Comparison of ENCODE assay signal across 14 cellular contexts in genomic region chr2:19819097-19820065, GRCh38.
DNase-seq lines count a peak whose midpoint lies in the region; ATAC-seq, FAIRE-seq and TF ChIP-seq lines count a peak whose summit lies in the region.
"Had no signal": no experiment of that assay in that cellular context is flagged by ENCODE, and none has a peak within 500 bp of the region (broad histone marks: within the 10 kb centered on the region; RNA-seq: fewer than 3 reads in every experiment).

No MANE protein-coding gene starts in this region.

- TF ChIP-seq POLR2A in GM12892 (IDR thresholded peaks at IDR 0.05; ENCODE audit: low read depth, low read length), result no peak

- H3K27me3 ChIP-seq in lung (ENCODE audit: control insufficient read depth, insufficient read depth), result no peaks in the 10 kb centered on the region

- no peaks in the 10 kb centered on the region for H3K36me3 ChIP-seq in lung (ENCODE audit: control insufficient read depth in 2 of 2, insufficient read depth in 2 of 2, low read length in 2 of 2)

- DNase-seq in COLO829 (ENCODE audit: low spot score), result peak; percentile 19
- peak; percentile 8 for DNase-seq in NCI-H460 (ENCODE audit: extremely low read depth, low read depth)
- peak; percentile 52 for DNase-seq in dedifferentiated amniotic fluid mesenchymal stem cell (ENCODE audit: extremely low spot score)
- DNase-seq in lung (ENCODE audit: low spot score), result peak; percentile 27
- DNase-seq in GM12892 (ENCODE audit: insufficient read length), result no peak
- DNase-seq in NOMO-1 treated with DMSO at 0.1 percent for 48 hours (lab: John Stamatoyannopoulos, UW; ENCODE audit: unreplicated experiment), result no peak
- no peak for DNase-seq in T-helper 17 cell
- DNase-seq: NCI-H146; stimulated activated CD4-positive, alpha-beta T cell treated with anti-CD3 and anti-CD28 coated beads, Interleukin-15, amount 100 ng/mL, for 24 hours; stimulated activated naive CD4-positive, alpha-beta T cell had no signal

- H3K27me3 Mint-ChIP-seq in T-helper 17 cell, result peaks cover 20% of the 10 kb centered on the region

- peaks cover 0 to 4% of the 10 kb centered on the region in 2 donors for H3K4me1 ChIP-seq in lung (ENCODE audit: control insufficient read depth in 2 of 2, insufficient read depth in 2 of 2, low read length in 2 of 2)

- no peaks in the 10 kb centered on the region for H3K36me3 Mint-ChIP-seq in T-helper 17 cell (ENCODE audit: low read depth)
- H3K36me3 Mint-ChIP-seq: CD14-positive monocyte had no signal

- FAIRE-seq in GM12892 (lab: Jason Lieb, UNC), result no peak
- FAIRE-seq: GM12878 had no signal

- ATAC-seq in lung (ENCODE audit: insufficient read depth, low FRiP score) (no peak), GM18858 (IDR thresholded peaks at IDR 0.05; ENCODE audit: unreplicated experiment) (no peak), T-helper 17 cell (no peak)
- ATAC-seq: GM12878 had no signal

- H3K4me3 Mint-ChIP-seq in T-helper 17 cell, result no peak overlapping the region
- H3K4me3 Mint-ChIP-seq: activated T-helper 1 cell treated with anti-CD3 and anti-CD28 coated beads, Interleukin-12 subunit alpha, Interleukin-12 subunit beta, Interleukin-2, Interleukin-4 antibody, amounts not matched to agents 30 ng/mL and 10 ng/mL and 1 ng/mL, durations not matched to agents 14 hours and 24 hours and 36 hours; CD14-positive monocyte had no signal

- no peak overlapping the region for H3K27ac Mint-ChIP-seq in T-helper 17 cell
- H3K27ac Mint-ChIP-seq: activated T-helper 1 cell treated with anti-CD3 and anti-CD28 coated beads, Interleukin-12 subunit alpha, Interleukin-12 subunit beta, Interleukin-2, Interleukin-4 antibody, amounts not matched to agents 30 ng/mL and 10 ng/mL and 1 ng/mL, durations not matched to agents 14 hours and 24 hours and 36 hours had no signal

- H3K4me1 Mint-ChIP-seq in T-helper 17 cell, result no peaks in the 10 kb centered on the region
- H3K4me1 Mint-ChIP-seq: CD14-positive monocyte had no signal

- H3K9me3 ChIP-seq in lung (ENCODE audit: control insufficient read depth in 2 of 2, insufficient read depth in 1 of 2, low read length in 1 of 2) (no peaks in the 10 kb centered on the region), T-helper 17 cell (ENCODE audit: control insufficient read depth, low read length, poor library complexity, severe bottlenecking) (no peaks in the 10 kb centered on the region)

- TF ChIP-seq CTCF in lung (IDR thresholded peaks at IDR 0.05; ENCODE audit: control extremely low read depth, extremely low read depth), result no peak

- 85 to 87% methylated on average over 8 of the region's 8 CpGs for WGBS in lung, 2 donors

- H3K27ac ChIP-seq in lung (ENCODE audit: low read depth in 1 of 2, low read length in 1 of 2), result no peak overlapping the region

- no peak overlapping the region for H3K4me3 ChIP-seq in lung
- H3K4me3 ChIP-seq: GM12878 had no signal

Comparison
In these comparisons a context has a peak if more than half of its experiments do, and no peak if none do; other contexts are left out.
1. DNase-seq: peak in COLO829 (single experiment), NCI-H460 (single experiment), dedifferentiated amniotic fluid mesenchymal stem cell (single experiment) and lung (single experiment); none in GM12892 (single experiment), NOMO-1 treated with DMSO at 0.1 percent for 48 hours (single experiment) and T-helper 17 cell (0 of 3).